Comparison of ENCODE assay signal across 19 cellular contexts in the genomic region with DNA sequence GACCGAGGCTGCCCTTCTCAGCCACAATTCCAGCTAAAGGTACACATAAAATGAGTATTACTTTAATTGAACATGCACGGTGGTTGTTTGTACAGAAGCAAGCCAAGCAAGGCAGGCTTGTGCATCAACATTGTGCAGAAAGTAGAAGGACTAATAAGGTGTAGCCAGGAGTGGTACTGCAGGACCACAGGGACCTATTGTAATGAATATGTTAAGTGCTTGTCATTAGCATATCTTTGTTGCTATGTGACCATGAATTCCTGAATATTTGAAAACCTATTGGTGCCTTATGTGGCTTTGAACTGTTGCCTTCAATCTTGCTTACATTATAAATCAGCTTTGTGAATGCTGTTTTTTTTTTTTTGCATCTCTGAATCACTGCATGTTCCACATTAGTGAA.
"Had no signal": no experiment of that assay in that cellular context is flagged by ENCODE, and none has a peak within 500 bp of the region (broad histone marks: within the 10 kb centered on the region; RNA-seq: fewer than 3 reads in every experiment).

No MANE protein-coding gene starts in this region.

- H3K27me3 Mint-ChIP-seq: activated naive CD8-positive, alpha-beta T cell treated with anti-CD3 and anti-CD28 coated beads, Interleukin-2, amount 50 U/mL, for 24 hours; dendritic cell treated with granulocyte-macrophage colony-stimulating factor and Interleukin-4, amounts not matched to agents 40 ng/mL and 50 ng/mL, for 4 days; naive B cell had no signal

- H3K4me1 Mint-ChIP-seq: activated naive CD8-positive, alpha-beta T cell treated with anti-CD3 and anti-CD28 coated beads, Interleukin-2, amount 50 U/mL, for 24 hours; naive B cell; stimulated activated memory B cell treated with anti-CD40 and anti-IgM and Interleukin-4, amounts not matched to agents 10 μg/mL and 1 μg/mL and 100 μg/mL, for 72 hours had no signal

- H3K4me3 Mint-ChIP-seq: activated naive CD4-positive, alpha-beta T cell treated with anti-CD3 and anti-CD28 coated beads for 36 hours; activated naive CD8-positive, alpha-beta T cell treated with anti-CD3 and anti-CD28 coated beads, Interleukin-2, amount 50 U/mL, for 24 hours; dendritic cell treated with granulocyte-macrophage colony-stimulating factor and Interleukin-4, amounts not matched to agents 40 ng/mL and 50 ng/mL, for 4 days; stimulated activated memory B cell treated with anti-CD40 and anti-IgM and Interleukin-4, amounts not matched to agents 10 μg/mL and 1 μg/mL and 100 μg/mL, for 72 hours had no signal

- H3K36me3 Mint-ChIP-seq: stimulated activated memory B cell treated with anti-CD40 and anti-IgM and Interleukin-4, amounts not matched to agents 10 μg/mL and 1 μg/mL and 100 μg/mL, for 72 hours had no signal

- H3K36me3 ChIP-seq: breast epithelium, right atrium auricular region, thyroid gland had no signal

- ATAC-seq: activated naive CD8-positive, alpha-beta T cell treated with anti-CD3 and anti-CD28 coated beads, Interleukin-2, amount 50 U/mL, for 24 hours; left lobe of liver; stimulated activated memory B cell treated with anti-CD40 and anti-IgM and Interleukin-4, amounts not matched to agents 10 μg/mL and 1 μg/mL and 100 μg/mL, for 72 hours had no signal

- H3K9me3 ChIP-seq: breast epithelium, right atrium auricular region, thyroid gland had no signal

- H3K9me3 Mint-ChIP-seq: activated naive CD8-positive, alpha-beta T cell treated with anti-CD3 and anti-CD28 coated beads, Interleukin-2, amount 50 U/mL, for 24 hours; activated T-helper 2 cell treated with anti-CD3 and anti-CD28 coated beads, Interferon-gamma antibody, Interleukin-2, Interleukin-4, amounts not matched to agents 10 μg/mL and 5 μg/mL and 100 μg/mL, durations not matched to agents 14 hours and 24 hours and 36 hours; dendritic cell treated with granulocyte-macrophage colony-stimulating factor and Interleukin-4, amounts not matched to agents 40 ng/mL and 50 ng/mL, for 4 days had no signal

- H3K27ac ChIP-seq: breast epithelium, right atrium auricular region, thyroid gland had no signal

- H3K27ac Mint-ChIP-seq: activated naive CD4-positive, alpha-beta T cell treated with anti-CD3 and anti-CD28 coated beads for 36 hours; activated naive CD8-positive, alpha-beta T cell treated with anti-CD3 and anti-CD28 coated beads, Interleukin-2, amount 50 U/mL, for 24 hours; activated T-helper 2 cell treated with anti-CD3 and anti-CD28 coated beads, Interferon-gamma antibody, Interleukin-2, Interleukin-4, amounts not matched to agents 10 μg/mL and 5 μg/mL and 100 μg/mL, durations not matched to agents 14 hours and 24 hours and 36 hours; dendritic cell treated with granulocyte-macrophage colony-stimulating factor and Interleukin-4, amounts not matched to agents 40 ng/mL and 50 ng/mL, for 4 days; stimulated activated memory B cell treated with anti-CD40 and anti-IgM and Interleukin-4, amounts not matched to agents 10 μg/mL and 1 μg/mL and 100 μg/mL, for 72 hours had no signal

- H3K27me3 ChIP-seq: breast epithelium, right atrium auricular region, thyroid gland had no signal

- H3K4me3 ChIP-seq: breast epithelium, right atrium auricular region, thyroid gland had no signal

- DNase-seq: activated CD4-positive, alpha-beta T cell treated with anti-CD3 and anti-CD28 coated beads for 1 hour; activated CD4-positive, alpha-beta T cell treated with anti-CD3 and anti-CD28 coated beads, Interleukin-2, amount 50 U/mL, for 4 hours; activated naive CD4-positive, alpha-beta T cell treated with anti-CD3 and anti-CD28 coated beads for 36 hours; activated naive CD8-positive, alpha-beta T cell treated with anti-CD3 and anti-CD28 coated beads, Interleukin-2, amount 50 U/mL, for 24 hours; activated T-cell treated with anti-CD3 and anti-CD28 coated beads, Interleukin-2, amount 50 U/mL, for 1 hour; aorta; effector memory CD4-positive, alpha-beta T cell; foreskin melanocyte; islet precursor cell; naive B cell; stimulated activated CD4-positive, alpha-beta T cell treated with anti-CD3 and anti-CD28 coated beads, Interleukin-2, amount 100 ng/mL, for 48 hours; T1000; thyroid gland had no signal

- H3K4me1 ChIP-seq: breast epithelium, right atrium auricular region had no signal
